Comparison of ENCODE assay signal across 7 cellular contexts in the genomic region with DNA sequence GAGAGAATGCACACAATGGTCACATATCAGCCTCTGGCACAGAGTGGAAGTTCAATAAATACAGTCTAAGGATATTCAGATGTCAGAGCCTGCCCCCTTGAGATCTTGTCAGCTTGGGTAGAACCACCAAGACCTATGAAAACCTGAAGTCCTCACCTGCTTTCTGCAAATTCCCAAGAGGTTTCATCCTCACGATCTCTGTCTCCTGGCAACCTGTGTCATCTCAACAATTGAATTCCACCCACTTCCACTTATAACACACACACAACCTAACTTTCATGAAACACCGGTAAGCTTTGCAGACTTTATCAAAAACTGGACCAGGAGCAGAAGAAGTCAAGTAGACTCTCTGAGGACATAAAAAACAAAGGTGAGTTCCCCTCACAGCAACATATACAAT.
"Had no signal": no experiment of that assay in that cellular context is flagged by ENCODE, and none has a peak within 500 bp of the region (broad histone marks: within the 10 kb centered on the region; RNA-seq: fewer than 3 reads in every experiment).

No MANE protein-coding gene starts in this region.

- FAIRE-seq: HepG2, HTR-8/SVneo, K562 had no signal

- H3K27ac Mint-ChIP-seq: IgD-negative memory B cell had no signal

- DNase-seq: IMR-90, KBM-7 had no signal

- H3K4me1 Mint-ChIP-seq: IgD-negative memory B cell had no signal

- H3K27ac ChIP-seq: HL-60 had no signal

- H3K4me3 Mint-ChIP-seq: IgD-negative memory B cell had no signal

- H3K36me3 Mint-ChIP-seq: IgD-negative memory B cell had no signal

- H3K4me3 ChIP-seq: K562 had no signal
